Comparison of ENCODE assay signal across 10 cellular contexts in the genomic region with DNA sequence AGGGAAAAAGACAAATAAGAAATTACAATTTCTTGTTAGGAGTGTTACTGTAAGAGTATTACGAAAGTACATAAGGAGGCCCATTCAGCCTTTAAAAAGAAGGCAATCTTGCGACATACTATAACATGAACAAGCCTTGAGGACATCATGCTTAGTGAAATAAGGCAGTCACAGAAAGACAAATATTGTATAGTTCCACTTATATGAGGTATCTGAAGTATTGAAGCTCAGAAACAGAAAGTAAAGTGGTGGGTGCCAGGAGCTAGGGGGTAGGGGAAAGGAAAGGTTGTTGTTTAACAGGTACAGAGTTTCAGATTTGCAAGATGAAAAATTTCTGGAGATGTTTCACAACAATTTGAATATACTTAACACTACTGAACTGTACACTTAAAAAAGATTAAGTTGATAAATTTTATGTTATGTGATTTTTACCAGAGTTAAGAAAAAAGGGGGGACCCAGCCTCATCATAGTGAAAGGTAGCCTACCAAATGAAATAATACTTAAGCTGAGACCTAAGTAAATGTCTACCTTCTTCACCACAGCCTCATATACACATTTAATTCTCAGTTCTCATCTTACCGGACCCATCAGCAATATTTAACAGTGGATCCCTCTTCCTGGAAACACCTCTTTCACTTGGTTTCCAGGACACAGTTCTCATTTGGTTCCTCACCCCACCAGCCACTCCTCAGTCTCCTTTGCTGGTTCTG. TPM values are rescaled to one million over a fixed set of nuclear protein-coding genes. Genes with fewer than 3 reads are reported as not detected.
DNase-seq lines count a peak whose midpoint lies in the region; ATAC-seq, FAIRE-seq and TF ChIP-seq lines count a peak whose summit lies in the region.
"Had no signal": no experiment of that assay in that cellular context is flagged by ENCODE, and none has a peak within 500 bp of the region (broad histone marks: within the 10 kb centered on the region; RNA-seq: fewer than 3 reads in every experiment).

No MANE protein-coding gene starts in this region.

- POLR2A ChIA-PET in K562 (lab: Yijun Ruan, JAX): interaction anchor here (0.8 to 2.7 kb wide), 7 partner anchors 12 to 17 kb away, joined by 3 to 16 read pairs (median 6); no protein-coding TSS in a partner anchor

- CTCF ChIA-PET in activated naive CD4-positive, alpha-beta T cell treated with anti-CD3 and anti-CD28 coated beads for 36 hours (lab: Charles Lee): interaction anchor here (1.0 to 1.1 kb wide), 2 partner anchors 32 to 34 kb away, joined by 3 to 5 read pairs; no protein-coding TSS in a partner anchor
- CTCF ChIA-PET in K562 (lab: Yijun Ruan, JAX; ENCODE audit: low intra/inter-chr PET ratio): no interaction called here

- intact Hi-C loops in activated naive CD4-positive, alpha-beta T cell treated with anti-CD3 and anti-CD28 coated beads for 36 hours (cut with micrococcal nuclease): loop anchor here (1.0 kb wide), 1 partner anchor 8 kb away; no protein-coding TSS in a partner anchor
- intact Hi-C loops in K562 (cut with micrococcal nuclease): no loop called here

- TF ChIP-seq CTCF in K562 (IDR thresholded peaks at IDR 0.05 in 2 of 3, conservative IDR thresholded peaks at IDR 0.05 in 1 of 3; ENCODE audit: insufficient read depth in 2 of 3, low read depth in 1 of 3, low read length in 3 of 3): no peak

- peak; percentile 46 for ATAC-seq in HG03558 (IDR thresholded peaks at IDR 0.05; ENCODE audit: extremely low read depth, unreplicated experiment)
- peak; percentile 24; the same call in 2 of the 3 replicates for ATAC-seq in K562
- peak; percentile 32 for ATAC-seq in stimulated activated naive CD8-positive, alpha-beta T cell treated with anti-CD3 and anti-CD28 coated beads, Interleukin-15, Interleukin-2, amounts not matched to agents 100 U/mL and 50 U/mL, for 24 hours
- no peak for ATAC-seq in esophagus mucosa

- H3K4me2 ChIP-seq in K562 (ENCODE audit: insufficient read depth, low read length): peak overlapping the region; percentile 66

- H3K4me3 ChIP-seq in K562: no peak overlapping the region

- H3K36me3 ChIP-seq in K562 (ENCODE audit: control insufficient read depth, insufficient read depth, low read length): peaks cover 39% of the 10 kb centered on the region

- H2AFZ ChIP-seq in K562 (ENCODE audit: low read depth, low read length): no peak overlapping the region
- H2AFZ ChIP-seq: parathyroid adenoma had no signal

- peaks cover 95% of the 10 kb centered on the region for H3K79me2 ChIP-seq in K562 (ENCODE audit: control insufficient read depth, insufficient read depth, low read length)

- 0 out of 2 replicates have a peak, but pooled peaks cover 4% of the 10 kb centered on the region for H3K9me3 ChIP-seq in K562 (replicated peaks; ENCODE audit: control insufficient read depth, insufficient read depth, low read depth, low read length)

- in situ Hi-C loops in K562 (cut with MboI): no loop called here

- 61% methylated on average over 3 of the region's 3 CpGs for WGBS in K562 (ENCODE audit: insufficient coverage, low coverage, missing lambda C conversion rate)

- H3K4me1 ChIP-seq in K562 (replicated peaks in 1 of 2; ENCODE audit: control insufficient read depth in 2 of 2, insufficient read depth in 2 of 2, low read length in 2 of 2): peaks cover 19 to 73% of the 10 kb centered on the region in 2 experiments
- H3K4me1 ChIP-seq: parathyroid adenoma had no signal

- no TSS peak for BruUV-seq in K562 (replicated peaks; lab: Mats Ljungman, UMichigan)

- no peaks in the 10 kb centered on the region for H3K9me3 Mint-ChIP-seq in activated naive CD4-positive, alpha-beta T cell treated with anti-CD3 and anti-CD28 coated beads for 36 hours

- no peak overlapping the region for H3K4me3 Mint-ChIP-seq in activated naive CD4-positive, alpha-beta T cell treated with anti-CD3 and anti-CD28 coated beads for 36 hours

- FAIRE-seq in K562 (lab: Jason Lieb, UNC): peak; percentile 15
- FAIRE-seq in RCC 7860 (lab: Jason Lieb, UNC): no peak

- H3K27ac Mint-ChIP-seq in activated naive CD4-positive, alpha-beta T cell treated with anti-CD3 and anti-CD28 coated beads for 36 hours: peak overlapping the region; percentile 76

- H3K36me3 Mint-ChIP-seq in activated naive CD4-positive, alpha-beta T cell treated with anti-CD3 and anti-CD28 coated beads for 36 hours (ENCODE audit: low read depth): peaks cover 14% of the 10 kb centered on the region

- TF ChIP-seq POLR2A in K562 (conservative IDR thresholded peaks at IDR 0.05): no peak

- no peaks in the 10 kb centered on the region for H3K27me3 Mint-ChIP-seq in activated naive CD4-positive, alpha-beta T cell treated with anti-CD3 and anti-CD28 coated beads for 36 hours (ENCODE audit: low read depth)

- TF ChIP-seq EP300 in K562 (IDR thresholded peaks at IDR 0.05; ENCODE audit: low read length): no peak

- H3K27ac ChIP-seq in K562 (ENCODE audit: extremely low read depth, low read depth, low read length): peak overlapping the region; percentile 75
- H3K27ac ChIP-seq: parathyroid adenoma had no signal

- H4K20me1 ChIP-seq in K562 (replicated peaks; ENCODE audit: control insufficient read depth, insufficient read depth, low read length): no peaks in the 10 kb centered on the region

- peak overlapping the region in 1 of 2 experiments; percentile 19; a peak in 1 of 4 replicates for H3K9ac ChIP-seq in K562 (ENCODE audit: insufficient read depth in 1 of 2, low read depth in 2 of 2, low read length in 2 of 2)
- H3K9ac ChIP-seq: parathyroid adenoma had no signal

- peaks cover 53% of the 10 kb centered on the region for H3K4me1 Mint-ChIP-seq in activated naive CD4-positive, alpha-beta T cell treated with anti-CD3 and anti-CD28 coated beads for 36 hours (ENCODE audit: low read depth)

- no peaks in the 10 kb centered on the region for H3K9me1 ChIP-seq in K562 (ENCODE audit: control insufficient read depth, insufficient read depth, low read length)

- no peaks in the 10 kb centered on the region for H3K27me3 ChIP-seq in K562 (ENCODE audit: control insufficient read depth in 2 of 2, insufficient read depth in 2 of 2, low read length in 2 of 2)

- no peak for DNase-seq in activated naive CD4-positive, alpha-beta T cell treated with anti-CD3 and anti-CD28 coated beads for 36 hours
- DNase-seq in activated naive CD4-positive, alpha-beta T cell (lab: John Stamatoyannopoulos, UW): no peak
- DNase-seq in K562 (ENCODE audit: extremely low read depth in 1 of 4, low spot score in 3 of 4) (no peak), RCC 7860 (ENCODE audit: low spot score) (no peak), RKO (ENCODE audit: low spot score) (no peak)
- DNase-seq in stimulated activated naive CD8-positive, alpha-beta T cell treated with anti-CD3 and anti-CD28 coated beads, Interleukin-15, Interleukin-2, amounts not matched to agents 100 U/mL and 50 U/mL, for 24 hours: no peak
- DNase-seq: stimulated activated naive CD4-positive, alpha-beta T cell had no signal

- no peak for TF ChIP-seq RAD21 in K562 (CRISPR knock-in tag; conservative IDR thresholded peaks at IDR 0.05 in 1 of 2, IDR thresholded peaks at IDR 0.05 in 1 of 2)

TF ChIP-seq in K562, 482 proteins besides CTCF, POLR2A, EP300 and RAD21 (continues in another document):
- TF ChIP-seq, protein P1, sequence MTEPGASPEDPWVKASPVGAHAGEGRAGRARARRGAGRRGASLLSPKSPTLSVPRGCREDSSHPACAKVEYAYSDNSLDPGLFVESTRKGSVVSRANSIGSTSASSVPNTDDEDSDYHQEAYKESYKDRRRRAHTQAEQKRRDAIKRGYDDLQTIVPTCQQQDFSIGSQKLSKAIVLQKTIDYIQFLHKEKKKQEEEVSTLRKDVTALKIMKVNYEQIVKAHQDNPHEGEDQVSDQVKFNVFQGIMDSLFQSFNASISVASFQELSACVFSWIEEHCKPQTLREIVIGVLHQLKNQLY (CRISPR knock-in tag; conservative IDR thresholded peaks at IDR 0.05): no peak
- TF ChIP-seq CEBPB (tag; IDR thresholded peaks at IDR 0.05): peak; percentile 97
- TF ChIP-seq, protein P2, sequence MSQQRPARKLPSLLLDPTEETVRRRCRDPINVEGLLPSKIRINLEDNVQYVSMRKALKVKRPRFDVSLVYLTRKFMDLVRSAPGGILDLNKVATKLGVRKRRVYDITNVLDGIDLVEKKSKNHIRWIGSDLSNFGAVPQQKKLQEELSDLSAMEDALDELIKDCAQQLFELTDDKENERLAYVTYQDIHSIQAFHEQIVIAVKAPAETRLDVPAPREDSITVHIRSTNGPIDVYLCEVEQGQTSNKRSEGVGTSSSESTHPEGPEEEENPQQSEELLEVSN (IDR thresholded peaks at IDR 0.05; ENCODE audit: borderline replicate concordance in 1 of 2, extremely low read depth in 1 of 2, insufficient read depth in 1 of 2, insufficient read length in 1 of 2, low read depth in 1 of 2, low read length in 1 of 2, poor library complexity in 1 of 2, severe bottlenecking in 1 of 2): no peak
- TF ChIP-seq, protein P3, sequence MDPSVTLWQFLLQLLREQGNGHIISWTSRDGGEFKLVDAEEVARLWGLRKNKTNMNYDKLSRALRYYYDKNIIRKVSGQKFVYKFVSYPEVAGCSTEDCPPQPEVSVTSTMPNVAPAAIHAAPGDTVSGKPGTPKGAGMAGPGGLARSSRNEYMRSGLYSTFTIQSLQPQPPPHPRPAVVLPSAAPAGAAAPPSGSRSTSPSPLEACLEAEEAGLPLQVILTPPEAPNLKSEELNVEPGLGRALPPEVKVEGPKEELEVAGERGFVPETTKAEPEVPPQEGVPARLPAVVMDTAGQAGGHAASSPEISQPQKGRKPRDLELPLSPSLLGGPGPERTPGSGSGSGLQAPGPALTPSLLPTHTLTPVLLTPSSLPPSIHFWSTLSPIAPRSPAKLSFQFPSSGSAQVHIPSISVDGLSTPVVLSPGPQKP (CRISPR knock-in tag; IDR thresholded peaks at IDR 0.05): no peak

RNA-seq across cellular contexts. Expression of a gene that starts 19.5 kb away (rescaled TPM):
- total RNA-seq in activated naive CD4-positive, alpha-beta T cell treated with anti-CD3 and anti-CD28 coated beads for 36 hours: 10 to 100 TPM; 37.1 to 39.7 TPM
- total RNA-seq in K562 (2011; cell fraction: chromatin; rRNA removed; ENCODE audit: low replicate concordance): 62.0 and 200 TPM in 2 replicates
- total RNA-seq in K562 (2011; cell fraction: nucleolus; rRNA removed): 24.7 and 42.9 TPM in 2 replicates
- 66.4 and 102 TPM in 2 replicates for total RNA-seq in K562 (2011; cell fraction: nucleoplasm; rRNA removed)
- total RNA-seq in K562 (2014; rRNA removed): 33.9 and 36.8 TPM in 2 replicates
- total RNA-seq in K562 (2014; rRNA removed; fragmentation: Illumina TruSeq; extraction: Trizol): 54.5 and 56.4 TPM in 2 replicates
- 57.6 and 62.6 TPM in 2 replicates for total RNA-seq in K562 (2015; rRNA removed; fragmentation: Illumina TruSeq; extraction: Trizol)
- total RNA-seq in K562 (2021): 40.5 and 43.4 TPM in 2 replicates
- 22.0 and 31.3 TPM in 2 replicates for polyA plus RNA-seq in K562 (2011; rRNA removed)
- polyA plus RNA-seq in K562 (2011; cell fraction: cytosol; rRNA removed): 14.2 and 17.7 TPM in 2 replicates
- polyA plus RNA-seq in K562 (2011; cell fraction: nucleus; rRNA removed): 47.1 and 49.3 TPM in 2 replicates
- polyA plus RNA-seq in K562 (2012): 23.4 and 27.9 TPM in 2 replicates
- polyA plus RNA-seq in K562 (2014; fragmentation: Illumina TruSeq; extraction: Trizol): 38.2 and 43.5 TPM in 2 replicates
- 10 to 100 TPM in 1 of 2 experiments, 1 to 10 TPM in 1; 7.7 to 14.1 TPM for polyA plus RNA-seq in K562 (2014; fragmentation: Nextera tagmentation; extraction: Ambion mirVana)
- 25.7 and 32.9 TPM in 2 replicates for polyA plus RNA-seq in K562 (2014; rRNA removed)
- 109 and 122 TPM in 2 replicates for polyA minus RNA-seq in K562 (2011; rRNA and poly(A)+ RNA removed)
- 32.7 and 45.0 TPM in 2 replicates for polyA minus RNA-seq in K562 (2011; cell fraction: cytosol; rRNA and poly(A)+ RNA removed)
- polyA minus RNA-seq in K562 (2011; cell fraction: nucleus; rRNA and poly(A)+ RNA removed): 65.6 and 111 TPM in 2 replicates
- 21.8 TPM for total RNA-seq in esophagus mucosa
